11 cellular contexts compared by ENCODE assay signal in the genomic region with DNA sequence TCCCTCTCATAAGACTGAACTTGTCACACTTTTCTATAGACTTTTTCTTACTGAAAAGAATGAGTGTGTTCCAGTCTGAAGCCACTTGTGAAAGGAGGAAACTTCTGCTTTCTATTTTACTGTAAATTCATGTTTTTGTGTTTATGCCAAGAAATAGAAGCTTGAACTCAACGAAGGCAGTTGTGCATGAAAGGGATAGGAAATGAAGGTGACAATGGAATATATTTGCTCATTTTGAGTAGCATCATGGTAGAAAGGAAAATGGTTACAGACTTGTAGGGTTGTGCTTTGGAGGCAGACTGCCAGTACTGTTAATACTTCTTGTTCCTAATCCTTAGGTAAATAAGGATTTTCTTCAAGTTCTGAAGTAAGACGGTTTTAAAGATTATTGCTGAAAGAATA. TPM values are rescaled to one million over a fixed set of nuclear protein-coding genes. Genes with fewer than 3 reads are reported as not detected.
DNase-seq lines count a peak whose midpoint lies in the region; ATAC-seq, FAIRE-seq and TF ChIP-seq lines count a peak whose summit lies in the region.
"Had no signal": no experiment of that assay in that cellular context is flagged by ENCODE, and none has a peak within 500 bp of the region (broad histone marks: within the 10 kb centered on the region; RNA-seq: fewer than 3 reads in every experiment).

No MANE protein-coding gene starts in this region.

- POLR2A ChIA-PET in K562 (lab: Yijun Ruan, JAX): no interaction called here

- peaks cover 82% of the 10 kb centered on the region for H3K36me3 ChIP-seq in K562 (ENCODE audit: control insufficient read depth, insufficient read depth, low read length)

- H3K79me2 ChIP-seq in K562 (ENCODE audit: control insufficient read depth, insufficient read depth, low read length): peaks cover 99% of the 10 kb centered on the region

- H3K27ac ChIP-seq in K562 (ENCODE audit: extremely low read depth, low read depth, low read length): no peak overlapping the region
- H3K27ac ChIP-seq: parathyroid adenoma had no signal

- TF ChIP-seq CTCF in GM12865 (IDR thresholded peaks at IDR 0.05; ENCODE audit: insufficient read depth, low read depth, low read length, missing control alignments) (no peak), K562 (IDR thresholded peaks at IDR 0.05 in 2 of 3, conservative IDR thresholded peaks at IDR 0.05 in 1 of 3; ENCODE audit: insufficient read depth in 2 of 3, low read depth in 1 of 3, low read length in 3 of 3) (no peak)

- H3K9me1 ChIP-seq in K562 (ENCODE audit: control insufficient read depth, insufficient read depth, low read length): no peaks in the 10 kb centered on the region

- CTCF ChIA-PET in K562 (lab: Yijun Ruan, JAX; ENCODE audit: low intra/inter-chr PET ratio): no interaction called here

- intact Hi-C loops in K562 (cut with micrococcal nuclease): no loop called here

- H3K27me3 ChIP-seq in K562 (ENCODE audit: control insufficient read depth in 2 of 2, insufficient read depth in 2 of 2, low read length in 2 of 2): no peaks in the 10 kb centered on the region

- H4K20me1 ChIP-seq in K562 (replicated peaks; ENCODE audit: control insufficient read depth, insufficient read depth, low read length): peaks cover 45% of the 10 kb centered on the region

- no peak for TF ChIP-seq EP300 in K562 (IDR thresholded peaks at IDR 0.05; ENCODE audit: low read length)

- TF ChIP-seq POLR2A in K562 (conservative IDR thresholded peaks at IDR 0.05): no peak

- no peaks in the 10 kb centered on the region for H3K9me3 ChIP-seq in K562 (replicated peaks; ENCODE audit: control insufficient read depth, insufficient read depth, low read depth, low read length)

- H3K4me1 ChIP-seq in K562 (replicated peaks in 1 of 2; ENCODE audit: control insufficient read depth in 2 of 2, insufficient read depth in 2 of 2, low read length in 2 of 2): peaks cover 23 to 30% of the 10 kb centered on the region in 2 experiments; a peak in 4 of 5 replicates

- ATAC-seq in K562: no peak

- BruUV-seq in K562 (replicated peaks; lab: Mats Ljungman, UMichigan): no TSS peak

- peak; percentile 46 for DNase-seq in GM12865 (ENCODE audit: low read depth)
- DNase-seq in Kasumi-1 (lab: John Stamatoyannopoulos, UW): peak; percentile 28 to 56
- DNase-seq in K562 (ENCODE audit: extremely low read depth in 1 of 4, low spot score in 3 of 4): no peak
- peak; percentile 32 for DNase-seq in pons (ENCODE audit: low spot score)
- no peak for DNase-seq in NCI-H1092 (lab: John Stamatoyannopoulos, UW)
- no peak for DNase-seq in HK-2 (ENCODE audit: unreplicated experiment)
- no peak for DNase-seq in hippocampal formation (lab: John Stamatoyannopoulos, UW)
- DNase-seq: DND-41, H9, NCI-H187 treated with DMSO at 0.1 percent for 48 hours had no signal

- in situ Hi-C loops in K562 (cut with MboI): no loop called here

- H3K9ac ChIP-seq in K562 (ENCODE audit: insufficient read depth in 1 of 2, low read depth in 2 of 2, low read length in 2 of 2): no peak overlapping the region
- H3K9ac ChIP-seq: parathyroid adenoma had no signal

- H3K4me3 ChIP-seq in GM12865 (ENCODE audit: low read depth, low read length) (no peak overlapping the region), K562 (no peak overlapping the region)

- TF ChIP-seq RAD21 in K562 (CRISPR knock-in tag; conservative IDR thresholded peaks at IDR 0.05 in 1 of 2, IDR thresholded peaks at IDR 0.05 in 1 of 2): no peak

- H2AFZ ChIP-seq in K562 (ENCODE audit: low read depth, low read length): no peak overlapping the region
- H2AFZ ChIP-seq: parathyroid adenoma had no signal

- WGBS in K562 (ENCODE audit: insufficient coverage, low coverage, missing lambda C conversion rate): 50% methylated on average over 2 of the region's 2 CpGs

- FAIRE-seq in K562 (lab: Jason Lieb, UNC): no peak

- no peak overlapping the region for H3K4me2 ChIP-seq in K562 (ENCODE audit: insufficient read depth, low read length)

TF ChIP-seq in K562, 482 proteins besides CTCF, POLR2A, EP300 and RAD21:
- TF ChIP-seq KLF16 (IDR thresholded peaks at IDR 0.05): no peak
- TF ChIP-seq FOXA3 (CRISPR knock-in tag; conservative IDR thresholded peaks at IDR 0.05 in 1 of 2, IDR thresholded peaks at IDR 0.05 in 1 of 2): peak; percentile 65 to 90; a peak in 3 of 4 replicates

RNA-seq across cellular contexts. Expression of a gene that starts 8.1 kb away (rescaled TPM):
- total RNA-seq in K562 (2011; cell fraction: chromatin; rRNA removed; ENCODE audit: low replicate concordance): 152 and 501 TPM in 2 replicates
- 80.9 and 116 TPM in 2 replicates for total RNA-seq in K562 (2011; cell fraction: nucleolus; rRNA removed)
- 164 and 204 TPM in 2 replicates for total RNA-seq in K562 (2011; cell fraction: nucleoplasm; rRNA removed)
- 136 and 150 TPM in 2 replicates for total RNA-seq in K562 (2014; rRNA removed)
- 220 and 233 TPM in 2 replicates for total RNA-seq in K562 (2014; rRNA removed; fragmentation: Illumina TruSeq; extraction: Trizol)
- 184 and 195 TPM in 2 replicates for total RNA-seq in K562 (2015; rRNA removed; fragmentation: Illumina TruSeq; extraction: Trizol)
- 257 and 267 TPM in 2 replicates for total RNA-seq in K562 (2021)
- 164 and 217 TPM in 2 replicates for polyA plus RNA-seq in K562 (2011; rRNA removed)
- 136 and 221 TPM in 2 replicates for polyA plus RNA-seq in K562 (2011; cell fraction: cytosol; rRNA removed)
- polyA plus RNA-seq in K562 (2011; cell fraction: nucleus; rRNA removed): 85.8 and 125 TPM in 2 replicates
- 133 and 168 TPM in 2 replicates for polyA plus RNA-seq in K562 (2012)
- polyA plus RNA-seq in K562 (2014; fragmentation: Illumina TruSeq; extraction: Trizol): 142 and 174 TPM in 2 replicates
- polyA plus RNA-seq in K562 (2014; fragmentation: Nextera tagmentation; extraction: Ambion mirVana): 100 to 1,000 TPM; 122 to 134 TPM
- polyA plus RNA-seq in K562 (2014; rRNA removed): 102 and 115 TPM in 2 replicates
- 705 and 852 TPM in 2 replicates for polyA minus RNA-seq in K562 (2011; rRNA and poly(A)+ RNA removed)
- polyA minus RNA-seq in K562 (2011; cell fraction: cytosol; rRNA and poly(A)+ RNA removed): 435 and 548 TPM in 2 replicates
- 79.8 and 167 TPM in 2 replicates for polyA minus RNA-seq in K562 (2011; cell fraction: nucleus; rRNA and poly(A)+ RNA removed)

Comparison
In these comparisons a context has a peak if more than half of its experiments do, and no peak if none do; other contexts are left out.
1. DNase-seq: peak in GM12865 (single experiment), Kasumi-1 (2 of 2) and pons (single experiment); none in K562 (0 of 4), NCI-H1092 (single experiment), HK-2 (single experiment) and hippocampal formation (0 of 2).